ENCODE assay signal across 8 cellular contexts in genomic region chr20:50113420-50114224, GRCh38. TPM values are rescaled to one million over a fixed set of nuclear protein-coding genes. Genes with fewer than 3 reads are reported as not detected.
DNase-seq lines count a peak whose midpoint lies in the region; ATAC-seq and TF ChIP-seq lines count a peak whose summit lies in the region.

No MANE protein-coding gene starts in this region.

- H3K4me3 Mint-ChIP-seq in activated T-cell treated with anti-CD3 and anti-CD28 coated beads, Interleukin-2, amount 50 U/mL, for 24 hours: peak overlapping the region; percentile 99

- H3K9me3 ChIP-seq in adipocyte (ENCODE audit: control insufficient read depth, low read length): no peaks in the 10 kb centered on the region
- no peaks in the 10 kb centered on the region for H3K9me3 ChIP-seq in thymus (ENCODE audit: control insufficient read depth)

- ATAC-seq in omental fat pad (ENCODE audit: low FRiP score): no peak

- H3K4me3 ChIP-seq in adipocyte (ENCODE audit: low read length) (peak overlapping the region; percentile 96), thymus (ENCODE audit: low read length) (peak overlapping the region; percentile 79)

- H3K27ac ChIP-seq in layer of hippocampus (ENCODE audit: low read depth, low read length) (peak overlapping the region; percentile 98), thymus (ENCODE audit: low read depth) (peak overlapping the region; percentile 96)

- peak overlapping the region; percentile 95 for H3K9ac ChIP-seq in adipocyte (ENCODE audit: low read length)

- DNase-seq in activated T-cell treated with anti-CD3 and anti-CD28 coated beads, Interleukin-2, amount 50 U/mL, for 24 hours: no peak
- no peak for DNase-seq in activated T-cell treated with anti-CD3 and anti-CD28 coated beads, Interleukin-2, amount 50 U/mL, for 48 hours
- no peak for DNase-seq in adipocyte (ENCODE audit: low read depth)
- no peak for DNase-seq in NOMO-1 treated with DMSO at 0.1 percent for 48 hours (lab: John Stamatoyannopoulos, UW; ENCODE audit: unreplicated experiment)
- DNase-seq in omental fat pad (ENCODE audit: low spot score): no peak
- no peak for DNase-seq in G401 (ENCODE audit: low spot score)

- H3K27me3 Mint-ChIP-seq in activated T-cell treated with anti-CD3 and anti-CD28 coated beads, Interleukin-2, amount 50 U/mL, for 24 hours: no peaks in the 10 kb centered on the region

- H3K27me3 ChIP-seq in adipocyte (replicated peaks; ENCODE audit: control insufficient read depth, insufficient read depth, low read length) (no peaks in the 10 kb centered on the region), layer of hippocampus (ENCODE audit: control insufficient read depth, insufficient read depth, low read length) (no peaks in the 10 kb centered on the region), thymus (ENCODE audit: control insufficient read depth, insufficient read depth) (no peaks in the 10 kb centered on the region)

- H3K36me3 ChIP-seq in adipocyte (ENCODE audit: control insufficient read depth, insufficient read depth, low read length, severe bottlenecking) (no peaks in the 10 kb centered on the region), thymus (ENCODE audit: control insufficient read depth, insufficient read depth) (no peaks in the 10 kb centered on the region)

- 19% methylated on average over 11 of the region's 11 CpGs for WGBS in thymus

- peak overlapping the region; percentile 96 for H3K27ac Mint-ChIP-seq in activated T-cell treated with anti-CD3 and anti-CD28 coated beads, Interleukin-2, amount 50 U/mL, for 24 hours

- peaks cover 69% of the 10 kb centered on the region for H3K4me1 Mint-ChIP-seq in activated T-cell treated with anti-CD3 and anti-CD28 coated beads, Interleukin-2, amount 50 U/mL, for 24 hours (ENCODE audit: low read depth)

- peaks cover 37% of the 10 kb centered on the region for H3K36me3 Mint-ChIP-seq in activated T-cell treated with anti-CD3 and anti-CD28 coated beads, Interleukin-2, amount 50 U/mL, for 24 hours (ENCODE audit: low read depth)

- in situ Hi-C loops in G401 (cut with HindIII; ENCODE audit: low sequenced_read_pairs): no loop called here

- no peak for TF ChIP-seq CTCF in omental fat pad (IDR thresholded peaks at IDR 0.05)

- no peaks in the 10 kb centered on the region for H3K9me3 Mint-ChIP-seq in activated T-cell treated with anti-CD3 and anti-CD28 coated beads, Interleukin-2, amount 50 U/mL, for 24 hours

- H3K4me1 ChIP-seq in adipocyte (ENCODE audit: control insufficient read depth, insufficient read depth, low read length): peaks cover 52% of the 10 kb centered on the region
- H3K4me1 ChIP-seq in thymus (ENCODE audit: control insufficient read depth, insufficient read depth, low read length): peaks cover 37% of the 10 kb centered on the region

RNA-seq across cellular contexts. Expression of gene UBE2V1, which starts 0.7 kb away (rescaled TPM):
- 81.3 TPM for polyA plus RNA-seq in thymus
- 100 to 1,000 TPM in 1 of 4 donors, 10 to 100 TPM in 3; 63.2 to 100 (median 72.6) TPM for total RNA-seq in omental fat pad
- 33.0 and 40.9 TPM in 2 replicates for total RNA-seq in G401 (2014; rRNA removed; shearing (Covaris generic))

RNA-seq across cellular contexts. Expression of gene PEDS1, which starts 39.9 kb away (rescaled TPM):
- 26.5 TPM for polyA plus RNA-seq in thymus
- 10 to 100 TPM; 20.8 to 61.5 (median 29.0) TPM for total RNA-seq in omental fat pad
- 42.7 and 45.5 TPM in 2 replicates for total RNA-seq in G401 (2014; rRNA removed; shearing (Covaris generic))
